In the genomic region with DNA sequence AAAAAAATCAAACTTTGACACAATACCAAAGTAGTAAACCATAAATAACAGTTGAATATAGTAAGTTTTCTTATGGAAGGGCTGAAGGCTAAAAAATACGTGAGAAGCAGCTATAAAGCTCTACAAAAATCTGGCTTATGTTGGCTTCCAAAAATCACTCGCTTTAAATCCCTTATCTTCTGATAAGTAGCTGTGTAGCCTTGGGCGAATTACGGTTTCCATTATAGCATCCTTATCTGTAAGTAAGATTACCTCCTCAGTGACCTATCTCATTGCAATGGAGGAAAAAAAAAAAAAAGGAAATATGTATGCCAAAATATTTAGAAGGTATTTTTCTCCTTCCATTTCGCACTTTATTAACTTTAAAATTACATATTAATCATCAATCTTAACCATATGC, we compare ENCODE assay signal across 29 cellular contexts.
"Had no signal": no experiment of that assay in that cellular context is flagged by ENCODE, and none has a peak within 500 bp of the region (broad histone marks: within the 10 kb centered on the region; RNA-seq: fewer than 3 reads in every experiment).

No MANE protein-coding gene starts in this region.

- H3K9me3 ChIP-seq: neutrophil, ovary, psoas muscle, right lobe of liver, sigmoid colon, suprapubic skin, testis, tibial artery, transverse colon, upper lobe of left lung, vagina had no signal

- H3K36me3 ChIP-seq: neutrophil, ovary, right lobe of liver, sigmoid colon, suprapubic skin, tibial artery, transverse colon, upper lobe of left lung, vagina had no signal

- H3K4me3 ChIP-seq: ovary, psoas muscle, right lobe of liver, sigmoid colon, suprapubic skin, tibial artery, transverse colon, upper lobe of left lung, vagina had no signal

- H2AFZ ChIP-seq: parathyroid adenoma had no signal

- H3K27ac ChIP-seq: neutrophil, ovary, parathyroid adenoma, psoas muscle, right lobe of liver, sigmoid colon, suprapubic skin, testis, tibial artery, transverse colon, upper lobe of left lung, vagina had no signal

- H3K9ac ChIP-seq: parathyroid adenoma had no signal

- H3K79me2 ChIP-seq: parathyroid adenoma had no signal

- ATAC-seq: naive thymus-derived CD8-positive, alpha-beta T cell; natural killer cell treated with Interleukin-12 subunit alpha and Interleukin-12 subunit beta and Interleukin-15 and Interleukin-18, amount 100 ng/mL, for 72 hours; psoas muscle; right cardiac atrium; right lobe of liver; stimulated activated memory B cell treated with anti-CD40 and anti-IgM and Interleukin-4, amounts not matched to agents 10 μg/mL and 1 μg/mL and 100 μg/mL, for 72 hours; stimulated activated naive CD8-positive, alpha-beta T cell treated with anti-CD3 and anti-CD28 coated beads, Interleukin-15, amount 100 ng/mL, for 72 hours; stimulated activated naive CD8-positive, alpha-beta T cell treated with anti-CD3 and anti-CD28 coated beads, Interleukin-15, Interleukin-2, amounts not matched to agents 100 U/mL and 50 U/mL, for 24 hours had no signal

- H3K4me1 ChIP-seq: parathyroid adenoma, psoas muscle, right lobe of liver, sigmoid colon, suprapubic skin, testis, tibial artery, transverse colon, upper lobe of left lung, vagina had no signal

- H3K27me3 ChIP-seq: neutrophil, ovary, right lobe of liver, sigmoid colon, suprapubic skin, testis, tibial artery, transverse colon, upper lobe of left lung, vagina had no signal

- DNase-seq: naive B cell; naive thymus-derived CD8-positive, alpha-beta T cell; nephron progenitor cell; nucleus accumbens; ovary; psoas muscle; right cardiac atrium; right lobe of liver; sigmoid colon; small intestine; stimulated activated CD4-positive, alpha-beta T cell treated with anti-CD3 and anti-CD28 coated beads, Interleukin-15, amount 100 ng/mL, for 24 hours; stimulated activated CD4-positive, alpha-beta T cell treated with anti-CD3 and anti-CD28 coated beads, Interleukin-2, amount 100 ng/mL, for 24 hours; stimulated activated CD4-positive, alpha-beta T cell treated with anti-CD3 and anti-CD28 coated beads, Interleukin-2, amount 100 ng/mL, for 48 hours; stimulated activated CD4-positive, alpha-beta T cell treated with anti-CD3 and anti-CD28 coated beads, Interleukin-4, amount 100 ng/mL, for 24 hours; stimulated activated CD8-positive, alpha-beta memory T cell treated with anti-CD3 and anti-CD28 coated beads, Interleukin-4, amount 100 ng/mL, for 48 hours; stimulated activated naive CD4-positive, alpha-beta T cell; stimulated activated naive CD8-positive, alpha-beta T cell treated with anti-CD3 and anti-CD28 coated beads, Interleukin-15, amount 100 ng/mL, for 72 hours; stimulated activated naive CD8-positive, alpha-beta T cell treated with anti-CD3 and anti-CD28 coated beads, Interleukin-15, Interleukin-2, amounts not matched to agents 100 U/mL and 50 U/mL, for 24 hours; substantia nigra; testis; tibial artery; transverse colon had no signal
